7 cellular contexts compared by ENCODE assay signal in the genomic region with DNA sequence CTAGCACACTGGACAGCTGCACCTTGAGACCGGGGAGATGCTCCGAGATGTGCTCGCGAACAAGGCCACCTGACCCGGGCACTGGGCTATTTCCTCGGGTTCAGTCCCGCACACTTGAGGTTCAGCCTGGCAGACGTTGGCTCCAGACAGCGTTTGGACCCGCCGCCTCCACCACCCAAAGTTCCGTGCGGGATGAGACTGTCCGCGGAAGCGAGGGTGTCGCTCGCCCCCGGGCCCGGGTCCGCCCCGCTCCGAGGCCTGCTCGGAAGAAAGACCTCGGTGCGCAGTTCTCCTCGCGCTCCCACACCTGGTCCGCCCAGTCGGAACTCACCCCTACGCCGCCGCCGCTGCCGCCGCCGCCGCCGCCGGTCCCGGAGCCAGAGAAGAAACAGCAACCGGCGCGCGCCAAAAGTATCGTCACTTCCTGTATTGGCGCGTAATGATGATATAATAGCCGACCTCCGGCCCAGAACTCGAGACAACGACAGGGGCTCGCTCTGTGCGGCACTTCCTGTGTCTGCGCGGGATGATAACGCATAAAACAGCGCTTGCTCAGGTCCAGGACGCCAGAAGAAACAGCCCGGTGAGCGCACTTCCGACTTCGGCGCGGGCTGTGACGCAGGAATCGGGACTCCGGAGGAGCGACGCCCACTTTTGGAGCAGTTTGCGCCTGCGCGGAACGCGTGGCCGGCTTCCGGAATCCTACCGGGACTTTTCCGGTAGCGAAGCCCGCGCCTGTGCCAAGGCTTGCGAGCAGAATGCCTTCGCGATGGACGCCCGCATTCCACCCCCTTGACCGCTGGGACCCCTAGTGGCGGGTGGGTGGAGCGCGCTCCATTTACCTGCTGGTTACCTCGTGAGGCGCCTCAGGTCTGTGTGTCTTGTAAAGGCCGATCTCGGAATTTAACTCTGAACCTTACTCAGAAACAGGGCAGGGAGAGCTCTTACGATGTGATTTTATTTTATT. TPM values are rescaled to one million over a fixed set of nuclear protein-coding genes. Genes with fewer than 3 reads are reported as not detected.
DNase-seq lines count a peak whose midpoint lies in the region; ATAC-seq and TF ChIP-seq lines count a peak whose summit lies in the region.
"Not testable (repeated sequence)": the region's sequence is repeated elsewhere in the genome, so short reads cannot be mapped to it uniquely, and the experiment has no call there.

A gene (minus strand): TSS at position 422 of the 967 bp plus-strand sequence. CDS start 1,519 bp downstream, outside the sequence.

- peak within 1 kb of the TSS; percentile 99 for H3K27ac ChIP-seq in hepatocyte

- peak within 1 kb of the TSS; percentile 50 for H2AFZ ChIP-seq in hepatocyte

- not testable (repeated sequence) for H4K20me1 ChIP-seq in hepatocyte (ENCODE audit: insufficient read depth, poor library complexity, severe bottlenecking)

- ATAC-seq in GM18511 (IDR thresholded peaks at IDR 0.05; ENCODE audit: unreplicated experiment) (peak; percentile 91), HG03039 (IDR thresholded peaks at IDR 0.05; ENCODE audit: unreplicated experiment) (peak; percentile 76)

- not testable (repeated sequence) for H3K27me3 ChIP-seq in hepatocyte

- H3K4me3 ChIP-seq in hepatocyte: peak within 1 kb of the TSS; percentile 58
- H3K4me3 ChIP-seq in retinal pigment epithelial cell (ENCODE audit: low read length): peak within 1 kb of the TSS; percentile 67

- H3K4me2 ChIP-seq in hepatocyte: peak within 1 kb of the TSS; percentile 75

- H3K36me3 ChIP-seq in hepatocyte (replicated peaks; ENCODE audit: insufficient read depth, low read depth): not testable (repeated sequence)

- not testable (repeated sequence) for H3K9me3 ChIP-seq in hepatocyte (ENCODE audit: low read depth)

- not testable (repeated sequence) for H3K9me2 ChIP-seq in hepatocyte (replicated peaks; ENCODE audit: insufficient read depth)

- H3K79me2 ChIP-seq in hepatocyte: peaks cover 17% of the 10 kb centered on the region

- not testable (repeated sequence) for H3K4me1 ChIP-seq in hepatocyte (ENCODE audit: insufficient read depth)

- WGBS in hepatocyte (ENCODE audit: low lambda C conversion rate, missing lambda C conversion rate): under 1% methylated on average over 64 of the region's 96 CpGs

- TF ChIP-seq CTCF in hepatocyte (IDR thresholded peaks at IDR 0.05; ENCODE audit: poor library complexity): peak; percentile 29
- TF ChIP-seq CTCF in retinal pigment epithelial cell (conservative IDR thresholded peaks at IDR 0.05; ENCODE audit: low read depth, low read length): peak; percentile 14

- DNase-seq in NCI-H2081 (lab: John Stamatoyannopoulos, UW) (peak; percentile 87 to 92), T1000 (lab: John Stamatoyannopoulos, UW) (peak; percentile 92), astrocyte of the hippocampus (ENCODE audit: low read depth, low spot score) (peak; percentile 98), hepatocyte (ENCODE audit: low spot score) (peak; percentile 94), retinal pigment epithelial cell (ENCODE audit: low read depth) (peak; percentile 77)

RNA-seq across cellular contexts. Expression of the gene that starts here (rescaled TPM):
- 7.5 and 10.1 TPM in 2 replicates for total RNA-seq in hepatocyte
- polyA plus RNA-seq in hepatocyte: 15.3 and 21.3 TPM in 2 replicates

Comparison
In these comparisons a context has a peak if more than half of its experiments do, and no peak if none do; other contexts are left out.
1. Peak in every context shown above with its lines: DNase-seq, ATAC-seq, H3K4me3 ChIP-seq and H3K27ac ChIP-seq.